ENCODE assay signal across 11 cellular contexts in the genomic region with DNA sequence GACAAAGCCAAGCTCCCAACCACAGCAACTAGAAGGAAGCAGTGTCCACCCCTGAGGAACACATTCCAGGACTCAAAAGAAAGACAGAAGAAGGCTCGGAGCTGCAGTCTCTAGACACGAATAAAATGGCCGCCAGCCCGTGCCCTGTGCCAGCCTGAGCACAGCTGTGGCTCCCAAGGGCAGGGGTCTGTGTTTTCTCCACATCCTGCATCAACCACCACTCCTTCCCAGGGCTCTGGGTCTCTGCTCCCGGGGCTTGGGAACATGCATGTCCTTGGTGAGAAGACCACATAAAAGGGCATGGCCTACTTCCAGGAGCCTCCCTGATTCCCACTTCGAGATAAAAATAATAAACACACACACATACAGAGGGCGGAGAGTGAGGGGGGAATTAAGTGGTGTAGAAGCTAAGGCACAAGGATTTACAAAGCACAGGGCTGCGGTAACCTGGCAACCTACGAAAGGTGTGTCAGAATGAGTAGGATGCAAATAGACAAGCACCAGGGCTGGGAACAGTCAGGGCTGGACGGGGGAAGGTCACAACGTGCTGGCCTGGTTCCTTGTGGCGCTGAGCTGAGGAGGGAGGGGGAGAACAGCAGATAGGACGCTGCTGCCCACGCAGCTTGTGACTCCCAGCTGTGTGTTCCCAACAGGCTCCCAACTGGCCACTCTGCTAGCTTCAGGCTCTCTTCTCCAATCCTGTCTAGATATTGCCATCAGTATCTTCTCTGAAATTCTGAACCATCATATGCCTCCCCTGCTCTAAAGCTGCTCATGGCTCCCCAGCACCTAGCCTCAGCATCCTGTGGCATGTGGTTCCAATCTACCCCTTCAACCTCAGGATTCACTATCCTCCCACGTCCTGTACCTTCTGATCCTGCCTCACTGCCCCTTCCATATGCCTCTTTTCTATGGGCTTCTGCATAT.
DNase-seq lines count a peak whose midpoint lies in the region; ATAC-seq and TF ChIP-seq lines count a peak whose summit lies in the region.
"Had no signal": no experiment of that assay in that cellular context is flagged by ENCODE, and none has a peak within 500 bp of the region (broad histone marks: within the 10 kb centered on the region; RNA-seq: fewer than 3 reads in every experiment).

No MANE protein-coding gene starts in this region.

- ATAC-seq in heart right ventricle (peak; percentile 85 to 96 (median 92)), GM19452 (IDR thresholded peaks at IDR 0.05; ENCODE audit: unreplicated experiment) (no peak), HG02973 (IDR thresholded peaks at IDR 0.05; ENCODE audit: unreplicated experiment) (no peak)

- H3K9me3 ChIP-seq in CD4-positive, alpha-beta memory T cell (ENCODE audit: control insufficient read depth in 1 of 2, low read length in 2 of 2), result no peaks in the 10 kb centered on the region
- H3K9me3 ChIP-seq in heart right ventricle, result no peaks in the 10 kb centered on the region

- TF ChIP-seq CTCF in heart right ventricle (IDR thresholded peaks at IDR 0.05), result no peak
- TF ChIP-seq CTCF in chondrocyte (IDR thresholded peaks at IDR 0.05), result no peak

- POLR2A ChIA-PET in CD4-positive, alpha-beta memory T cell (lab: Charles Lee; ENCODE audit: partially characterized antibody), result interaction anchor here (0.5 to 1.4 kb wide), 4 partner anchors 14 to 418 kb away, joined by 3 to 4 read pairs (median 3); no protein-coding TSS in a partner anchor

- peak overlapping the region in 1 of 8 donors; percentile 7 for H3K4me3 Mint-ChIP-seq in CD4-positive, alpha-beta memory T cell
- no peak overlapping the region for H3K4me3 Mint-ChIP-seq in activated T-helper 2 cell treated with anti-CD3 and anti-CD28 coated beads, Interferon-gamma antibody, Interleukin-2, Interleukin-4, amounts not matched to agents 10 μg/mL and 5 μg/mL and 100 μg/mL, durations not matched to agents 14 hours and 24 hours and 36 hours (ENCODE audit: low read depth)
- no peak overlapping the region for H3K4me3 Mint-ChIP-seq in chondrocyte (ENCODE audit: unreplicated experiment)

- no peaks in the 10 kb centered on the region for H3K27me3 Mint-ChIP-seq in CD4-positive, alpha-beta memory T cell
- H3K27me3 Mint-ChIP-seq in activated T-helper 2 cell treated with anti-CD3 and anti-CD28 coated beads, Interferon-gamma antibody, Interleukin-2, Interleukin-4, amounts not matched to agents 10 μg/mL and 5 μg/mL and 100 μg/mL, durations not matched to agents 14 hours and 24 hours and 36 hours (ENCODE audit: low read depth), result no peaks in the 10 kb centered on the region
- H3K27me3 Mint-ChIP-seq in chondrocyte (ENCODE audit: low read depth), result no peaks in the 10 kb centered on the region

- H3K36me3 ChIP-seq in CD4-positive, alpha-beta memory T cell (ENCODE audit: insufficient read depth, low read length), result peaks cover 18% of the 10 kb centered on the region
- peaks cover 0 to 38% (median 0%) of the 10 kb centered on the region in 9 donors for H3K36me3 ChIP-seq in heart right ventricle

- H3K27me3 ChIP-seq in CD4-positive, alpha-beta memory T cell (ENCODE audit: insufficient read depth, low read length), result no peaks in the 10 kb centered on the region
- H3K27me3 ChIP-seq in heart right ventricle, result no peaks in the 10 kb centered on the region

- H3K4me3 ChIP-seq in CD4-positive, alpha-beta memory T cell (ENCODE audit: low read length in 2 of 2), result no peak overlapping the region
- no peak overlapping the region for H3K4me3 ChIP-seq in heart right ventricle

- no peaks in the 10 kb centered on the region for H3K9me3 Mint-ChIP-seq in CD4-positive, alpha-beta memory T cell
- no peaks in the 10 kb centered on the region for H3K9me3 Mint-ChIP-seq in activated T-helper 2 cell treated with anti-CD3 and anti-CD28 coated beads, Interferon-gamma antibody, Interleukin-2, Interleukin-4, amounts not matched to agents 10 μg/mL and 5 μg/mL and 100 μg/mL, durations not matched to agents 14 hours and 24 hours and 36 hours
- H3K9me3 Mint-ChIP-seq in chondrocyte (ENCODE audit: low read depth), result no peaks in the 10 kb centered on the region

- H3K4me1 ChIP-seq in CD4-positive, alpha-beta memory T cell (ENCODE audit: insufficient read depth, low read length), result peaks cover 87% of the 10 kb centered on the region
- H3K4me1 ChIP-seq in heart right ventricle, result peaks cover 25 to 86% (median 71%) of the 10 kb centered on the region in 9 donors

- DNase-seq in CD4-positive, alpha-beta memory T cell, result no peak
- DNase-seq in activated T-helper 2 cell treated with anti-CD3 and anti-CD28 coated beads, Interferon-gamma antibody, Interleukin-2, Interleukin-4, amounts not matched to agents 10 μg/mL and 5 μg/mL and 100 μg/mL, durations not matched to agents 14 hours and 24 hours and 36 hours (ENCODE audit: low spot score), result no peak
- peak; percentile 76 to 79 for DNase-seq in heart right ventricle
- peak; percentile 45 to 95 (median 66) for DNase-seq in posterior cingulate gyrus
- no peak for DNase-seq in chondrocyte (ENCODE audit: low spot score)
- no peak for DNase-seq in T1000 (lab: John Stamatoyannopoulos, UW)
- DNase-seq: Calu3; central memory CD4-positive, alpha-beta T cell; NCI-H2029 had no signal

- intact Hi-C loops in CD4-positive, alpha-beta memory T cell (cut with micrococcal nuclease), result no loop called here
- intact Hi-C loops in activated T-helper 2 cell treated with anti-CD3 and anti-CD28 coated beads, Interferon-gamma antibody, Interleukin-2, Interleukin-4, amounts not matched to agents 10 μg/mL and 5 μg/mL and 100 μg/mL, durations not matched to agents 14 hours and 24 hours and 36 hours (cut with micrococcal nuclease), result no loop called here
- intact Hi-C loops in heart right ventricle (cut with DNase I), result loop anchor here in 1 of 10 donors (10.0 kb wide), 1 partner anchor 406 kb away; the partner anchor contains the start of gene PLXNA2
- intact Hi-C loops in posterior cingulate gyrus (cut with DNase I), result no loop called here

- CTCF ChIA-PET in CD4-positive, alpha-beta memory T cell (lab: Charles Lee; ENCODE audit: partially characterized antibody), result interaction anchor here (0.9 to 3.7 kb wide), 4 partner anchors 9 to 54 kb away, joined by 3 to 25 read pairs (median 13); no protein-coding TSS in a partner anchor

- no peak overlapping the region for H3K27ac ChIP-seq in CD4-positive, alpha-beta memory T cell (ENCODE audit: low read depth, low read length)
- H3K27ac ChIP-seq in heart right ventricle, result peak overlapping the region; percentile 15 to 96 (median 49)

- 39 to 48% methylated on average over 15 of the region's 15 CpGs for WGBS in heart right ventricle, 2 donors

- H3K36me3 Mint-ChIP-seq in CD4-positive, alpha-beta memory T cell, result peaks cover 12 to 55% of the 10 kb centered on the region in 2 donors
- H3K36me3 Mint-ChIP-seq in activated T-helper 2 cell treated with anti-CD3 and anti-CD28 coated beads, Interferon-gamma antibody, Interleukin-2, Interleukin-4, amounts not matched to agents 10 μg/mL and 5 μg/mL and 100 μg/mL, durations not matched to agents 14 hours and 24 hours and 36 hours (ENCODE audit: low read depth), result peaks cover 42% of the 10 kb centered on the region
- H3K36me3 Mint-ChIP-seq in chondrocyte (ENCODE audit: low read depth), result peaks cover 2% of the 10 kb centered on the region

- peaks cover 64 to 91% (median 80%) of the 10 kb centered on the region in 4 donors for H3K4me1 Mint-ChIP-seq in CD4-positive, alpha-beta memory T cell
- peaks cover 37% of the 10 kb centered on the region for H3K4me1 Mint-ChIP-seq in activated T-helper 2 cell treated with anti-CD3 and anti-CD28 coated beads, Interferon-gamma antibody, Interleukin-2, Interleukin-4, amounts not matched to agents 10 μg/mL and 5 μg/mL and 100 μg/mL, durations not matched to agents 14 hours and 24 hours and 36 hours (ENCODE audit: low read depth)
- no peaks in the 10 kb centered on the region for H3K4me1 Mint-ChIP-seq in chondrocyte (ENCODE audit: low read depth)

- peak overlapping the region; percentile 34 to 89 (median 79) for H3K27ac Mint-ChIP-seq in CD4-positive, alpha-beta memory T cell
- peak overlapping the region; percentile 51 for H3K27ac Mint-ChIP-seq in activated T-helper 2 cell treated with anti-CD3 and anti-CD28 coated beads, Interferon-gamma antibody, Interleukin-2, Interleukin-4, amounts not matched to agents 10 μg/mL and 5 μg/mL and 100 μg/mL, durations not matched to agents 14 hours and 24 hours and 36 hours
- H3K27ac Mint-ChIP-seq in chondrocyte (ENCODE audit: unreplicated experiment), result no peak overlapping the region

Comparison
In these comparisons a context has a peak if more than half of its experiments do, and no peak if none do; other contexts are left out.
1. DNase-seq: peak in heart right ventricle (2 of 2) and posterior cingulate gyrus (10 of 10); none in CD4-positive, alpha-beta memory T cell (0 of 5), activated T-helper 2 cell treated with anti-CD3 and anti-CD28 coated beads, Interferon-gamma antibody, Interleukin-2, Interleukin-4, amounts not matched to agents 10 μg/mL and 5 μg/mL and 100 μg/mL, durations not matched to agents 14 hours and 24 hours and 36 hours (single experiment), chondrocyte (single experiment) and T1000 (single experiment).
2. ATAC-seq: peak in heart right ventricle (8 of 8); none in GM19452 (single experiment) and HG02973 (single experiment).